Comparison of ENCODE assay signal across 22 cellular contexts in genomic region chr7:142328006-142328405, GRCh38.
DNase-seq lines count a peak whose midpoint lies in the region; ATAC-seq and TF ChIP-seq lines count a peak whose summit lies in the region.
"Had no signal": no experiment of that assay in that cellular context is flagged by ENCODE, and none has a peak within 500 bp of the region (broad histone marks: within the 10 kb centered on the region; RNA-seq: fewer than 3 reads in every experiment).

No MANE protein-coding gene starts in this region.

- peaks cover 6% of the 10 kb centered on the region for H3K4me1 Mint-ChIP-seq in T-helper 1 cell treated with Interleukin-12 subunit alpha and Interleukin-12 subunit beta and Interleukin-4 antibody, amounts not matched to agents 30 μg/mL and 1 μg/mL, for 36 hours (ENCODE audit: low read depth)
- peaks cover 25% of the 10 kb centered on the region for H3K4me1 Mint-ChIP-seq in GM23338
- H3K4me1 Mint-ChIP-seq in activated CD4-positive, alpha-beta memory T cell treated with anti-CD3 and anti-CD28 coated beads for 36 hours (ENCODE audit: low read depth), result peaks cover 24% of the 10 kb centered on the region
- peaks cover 3 to 29% (median 19%) of the 10 kb centered on the region in 7 donors for H3K4me1 Mint-ChIP-seq in naive thymus-derived CD4-positive, alpha-beta T cell

- H3K36me3 Mint-ChIP-seq in T-helper 1 cell treated with Interleukin-12 subunit alpha and Interleukin-12 subunit beta and Interleukin-4 antibody, amounts not matched to agents 30 μg/mL and 1 μg/mL, for 36 hours (ENCODE audit: low read depth), result no peaks in the 10 kb centered on the region
- no peaks in the 10 kb centered on the region for H3K36me3 Mint-ChIP-seq in GM23338 (ENCODE audit: low read depth)
- H3K36me3 Mint-ChIP-seq in activated CD4-positive, alpha-beta memory T cell treated with anti-CD3 and anti-CD28 coated beads for 36 hours, result no peaks in the 10 kb centered on the region
- H3K36me3 Mint-ChIP-seq in naive thymus-derived CD4-positive, alpha-beta T cell, result peaks cover 0 to 4% (median 0%) of the 10 kb centered on the region in 5 donors
- H3K36me3 Mint-ChIP-seq: naive B cell had no signal

- no peak overlapping the region for H3K27ac Mint-ChIP-seq in T-helper 1 cell treated with Interleukin-12 subunit alpha and Interleukin-12 subunit beta and Interleukin-4 antibody, amounts not matched to agents 30 μg/mL and 1 μg/mL, for 36 hours
- no peak overlapping the region for H3K27ac Mint-ChIP-seq in GM23338
- H3K27ac Mint-ChIP-seq in activated CD4-positive, alpha-beta memory T cell treated with anti-CD3 and anti-CD28 coated beads for 36 hours, result peak overlapping the region; percentile 51
- peak overlapping the region in 6 of 9 donors; percentile 40 to 75 (median 64) for H3K27ac Mint-ChIP-seq in naive thymus-derived CD4-positive, alpha-beta T cell

- no peaks in the 10 kb centered on the region for H3K9me3 ChIP-seq in naive thymus-derived CD4-positive, alpha-beta T cell (ENCODE audit: control insufficient read depth in 2 of 3, low read length in 3 of 3)
- H3K9me3 ChIP-seq: heart left ventricle, psoas muscle, tibial artery had no signal

- H3K4me1 ChIP-seq in GM23338 (ENCODE audit: insufficient read depth), result peaks cover 11% of the 10 kb centered on the region; the same call in 1 of the 2 replicates
- peaks cover 0 to 12% of the 10 kb centered on the region in 2 donors for H3K4me1 ChIP-seq in naive thymus-derived CD4-positive, alpha-beta T cell (ENCODE audit: control insufficient read depth in 2 of 2, insufficient read depth in 2 of 2, low read length in 2 of 2)
- H3K4me1 ChIP-seq: heart left ventricle, psoas muscle, tibial artery had no signal

- peak overlapping the region; percentile 77; the same call in 1 of the 2 replicates for H2AFZ ChIP-seq in GM23338

- intact Hi-C loops in activated CD4-positive, alpha-beta memory T cell treated with anti-CD3 and anti-CD28 coated beads for 36 hours (cut with micrococcal nuclease), result loop anchor here (10.0 kb wide), 1 partner anchor 887 kb away; no protein-coding TSS in a partner anchor
- intact Hi-C loops in naive thymus-derived CD4-positive, alpha-beta T cell (cut with micrococcal nuclease), result loop anchor here in 1 of 2 donors (10.0 kb wide), 1 partner anchor 887 kb away; no protein-coding TSS in a partner anchor

- CTCF ChIA-PET in activated CD4-positive, alpha-beta memory T cell treated with anti-CD3 and anti-CD28 coated beads for 36 hours (lab: Charles Lee), result no interaction called here
- CTCF ChIA-PET in naive thymus-derived CD4-positive, alpha-beta T cell (lab: Charles Lee), result no interaction called here

- no peaks in the 10 kb centered on the region for H3K36me3 ChIP-seq in GM23338 (ENCODE audit: insufficient read depth)
- H3K36me3 ChIP-seq in naive thymus-derived CD4-positive, alpha-beta T cell (ENCODE audit: control insufficient read depth in 2 of 3, insufficient read depth in 3 of 3, low read length in 3 of 3), result no peaks in the 10 kb centered on the region
- H3K36me3 ChIP-seq: heart left ventricle, tibial artery had no signal

- no peak for DNase-seq in T-helper 1 cell
- DNase-seq in GM23338 (ENCODE audit: low spot score), result peak; percentile 41
- DNase-seq in activated CD4-positive, alpha-beta memory T cell treated with anti-CD3 and anti-CD28 coated beads for 36 hours, result no peak
- DNase-seq in naive thymus-derived CD4-positive, alpha-beta T cell, result no peak
- DNase-seq: 8988T; amniotic stem cell; C1 segment of cervical spinal cord; DMS79; effector CD8-positive, alpha-beta T cell; heart left ventricle; mammary epithelial cell; naive B cell; NCI-H1105; psoas muscle; tibial artery had no signal

- no peak for TF ChIP-seq CTCF in GM23338 (conservative IDR thresholded peaks at IDR 0.05; ENCODE audit: low read depth in 2 of 2)

- H3K4me2 ChIP-seq in GM23338, result no peak overlapping the region
- H3K4me2 ChIP-seq: KMS-11 had no signal

- no peaks in the 10 kb centered on the region for H3F3A ChIP-seq in GM23338 (replicated peaks; ENCODE audit: low read depth)

- H3K27me3 ChIP-seq in GM23338 (ENCODE audit: insufficient read depth), result no peaks in the 10 kb centered on the region
- no peaks in the 10 kb centered on the region for H3K27me3 ChIP-seq in naive thymus-derived CD4-positive, alpha-beta T cell (ENCODE audit: control insufficient read depth in 2 of 2, insufficient read depth in 2 of 2, low read length in 2 of 2)

- H3K9me3 Mint-ChIP-seq in T-helper 1 cell treated with Interleukin-12 subunit alpha and Interleukin-12 subunit beta and Interleukin-4 antibody, amounts not matched to agents 30 μg/mL and 1 μg/mL, for 36 hours, result no peaks in the 10 kb centered on the region
- H3K9me3 Mint-ChIP-seq in GM23338, result no peaks in the 10 kb centered on the region
- no peaks in the 10 kb centered on the region for H3K9me3 Mint-ChIP-seq in activated CD4-positive, alpha-beta memory T cell treated with anti-CD3 and anti-CD28 coated beads for 36 hours
- no peaks in the 10 kb centered on the region for H3K9me3 Mint-ChIP-seq in naive thymus-derived CD4-positive, alpha-beta T cell
- H3K9me3 Mint-ChIP-seq: central memory CD8-positive, alpha-beta T cell; naive B cell had no signal

- H3K27me3 Mint-ChIP-seq in T-helper 1 cell treated with Interleukin-12 subunit alpha and Interleukin-12 subunit beta and Interleukin-4 antibody, amounts not matched to agents 30 μg/mL and 1 μg/mL, for 36 hours (ENCODE audit: low read depth), result no peaks in the 10 kb centered on the region
- no peaks in the 10 kb centered on the region for H3K27me3 Mint-ChIP-seq in GM23338 (ENCODE audit: insufficient read depth, low read depth, poor library complexity)
- H3K27me3 Mint-ChIP-seq in activated CD4-positive, alpha-beta memory T cell treated with anti-CD3 and anti-CD28 coated beads for 36 hours, result peaks cover 16% of the 10 kb centered on the region
- peaks cover 7 to 24% (median 20%) of the 10 kb centered on the region in 5 donors for H3K27me3 Mint-ChIP-seq in naive thymus-derived CD4-positive, alpha-beta T cell

- H3K4me3 Mint-ChIP-seq in T-helper 1 cell treated with Interleukin-12 subunit alpha and Interleukin-12 subunit beta and Interleukin-4 antibody, amounts not matched to agents 30 μg/mL and 1 μg/mL, for 36 hours, result peak overlapping the region; percentile 10
- H3K4me3 Mint-ChIP-seq in GM23338, result no peak overlapping the region
- H3K4me3 Mint-ChIP-seq in activated CD4-positive, alpha-beta memory T cell treated with anti-CD3 and anti-CD28 coated beads for 36 hours, result peak overlapping the region; percentile 50
- H3K4me3 Mint-ChIP-seq in naive thymus-derived CD4-positive, alpha-beta T cell, result peak overlapping the region in 6 of 10 donors; percentile 23 to 67 (median 36)
- H3K4me3 Mint-ChIP-seq: central memory CD8-positive, alpha-beta T cell had no signal

- no peak overlapping the region for H3K4me3 ChIP-seq in GM23338
- H3K4me3 ChIP-seq in naive thymus-derived CD4-positive, alpha-beta T cell (ENCODE audit: low read length), result no peak overlapping the region
- H3K4me3 ChIP-seq: heart left ventricle, psoas muscle, tibial artery had no signal

- H4K20me1 ChIP-seq in GM23338 (replicated peaks; ENCODE audit: insufficient read depth), result no peaks in the 10 kb centered on the region

- H3K27ac ChIP-seq in GM23338 (ENCODE audit: low read depth), result no peak overlapping the region
- no peak overlapping the region for H3K27ac ChIP-seq in naive thymus-derived CD4-positive, alpha-beta T cell (ENCODE audit: low read depth, low read length)
- H3K27ac ChIP-seq: heart left ventricle, KMS-11, psoas muscle, tibial artery had no signal

- no peaks in the 10 kb centered on the region for H3K9me2 ChIP-seq in GM23338 (ENCODE audit: insufficient read depth)

- POLR2A ChIA-PET in activated CD4-positive, alpha-beta memory T cell treated with anti-CD3 and anti-CD28 coated beads for 36 hours (lab: Charles Lee), result no interaction called here
- POLR2A ChIA-PET in naive thymus-derived CD4-positive, alpha-beta T cell (lab: Charles Lee), result interaction anchor here (1.3 to 1.8 kb wide), 4 partner anchors 15 to 471 kb away, joined by 3 to 9 read pairs (median 4); no protein-coding TSS in a partner anchor

- no peaks in the 10 kb centered on the region for H3K79me2 ChIP-seq in GM23338 (replicated peaks; ENCODE audit: insufficient read depth)

- ATAC-seq in GM23338 (no peak), HG03520 (IDR thresholded peaks at IDR 0.05; ENCODE audit: unreplicated experiment) (no peak), GM19397 (IDR thresholded peaks at IDR 0.05; ENCODE audit: unreplicated experiment) (no peak), HG02973 (IDR thresholded peaks at IDR 0.05; ENCODE audit: unreplicated experiment) (no peak)
- ATAC-seq in naive thymus-derived CD4-positive, alpha-beta T cell, result no peak
- ATAC-seq: HCT116, heart left ventricle, psoas muscle had no signal

TF ChIP-seq in GM23338, 12 proteins besides CTCF, POLR2A, EP300 and RAD21 (continues in another document):
- no peak for TF ChIP-seq REST (IDR thresholded peaks at IDR 0.05; ENCODE audit: unreplicated experiment)
- TF ChIP-seq ZNF114 (CRISPR knock-in tag; IDR thresholded peaks at IDR 0.05), result no peak
- TF ChIP-seq STAT1 (IDR thresholded peaks at IDR 0.05; ENCODE audit: unreplicated experiment), result no peak
- no peak for TF ChIP-seq POLR2AphosphoS5 (IDR thresholded peaks at IDR 0.05; ENCODE audit: low read depth)
- TF ChIP-seq NANOG (IDR thresholded peaks at IDR 0.05; ENCODE audit: borderline replicate concordance), result no peak
- no peak for TF ChIP-seq ZNF331 (CRISPR knock-in tag; IDR thresholded peaks at IDR 0.05; ENCODE audit: low read depth)

Comparison
In these comparisons a context has a peak if more than half of its experiments do, and no peak if none do; other contexts are left out.
1. H3K27ac Mint-ChIP-seq: peak in activated CD4-positive, alpha-beta memory T cell treated with anti-CD3 and anti-CD28 coated beads for 36 hours (single experiment) and naive thymus-derived CD4-positive, alpha-beta T cell (6 of 9); none in T-helper 1 cell treated with Interleukin-12 subunit alpha and Interleukin-12 subunit beta and Interleukin-4 antibody, amounts not matched to agents 30 μg/mL and 1 μg/mL, for 36 hours (single experiment) and GM23338 (single experiment).